ENCODE assay signal across 14 cellular contexts in the genomic region with DNA sequence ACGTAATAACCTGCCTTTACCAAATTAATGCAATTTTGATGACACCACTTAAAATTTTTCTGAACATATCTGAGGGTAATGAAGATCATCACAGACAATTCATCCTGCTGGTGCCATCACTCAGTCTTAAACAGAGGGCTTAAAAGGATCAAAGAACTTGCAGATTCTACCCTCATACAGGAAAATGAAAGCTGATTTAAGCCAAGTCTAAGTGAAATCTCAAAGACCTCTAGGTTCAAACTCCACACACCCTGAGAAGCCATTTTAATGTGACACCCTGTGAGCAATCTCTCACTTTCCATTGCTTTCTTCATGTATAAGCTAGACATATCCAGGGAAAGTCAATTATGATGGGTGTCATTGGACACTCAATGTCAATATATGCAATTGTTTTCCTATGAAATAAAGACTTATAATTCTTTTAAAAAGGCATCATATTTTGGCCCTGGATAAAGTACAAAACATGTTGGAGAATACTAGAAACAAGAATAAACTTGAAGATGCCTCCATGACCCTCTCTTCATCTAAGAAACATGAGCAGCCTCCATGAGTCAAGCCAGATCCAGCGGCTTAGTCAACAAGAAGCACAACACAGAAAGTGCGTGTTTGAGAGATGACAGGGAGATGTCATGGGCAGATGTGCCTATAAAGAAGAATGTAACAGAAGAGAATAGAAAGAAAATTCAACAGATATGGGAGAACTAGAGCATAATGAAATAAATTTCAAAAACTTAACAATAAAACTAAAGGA.
DNase-seq lines count a peak whose midpoint lies in the region; ATAC-seq, FAIRE-seq and TF ChIP-seq lines count a peak whose summit lies in the region.
"Had no signal": no experiment of that assay in that cellular context is flagged by ENCODE, and none has a peak within 500 bp of the region (broad histone marks: within the 10 kb centered on the region; RNA-seq: fewer than 3 reads in every experiment).

No MANE protein-coding gene starts in this region.

- TF ChIP-seq CTCF in liver (IDR thresholded peaks at IDR 0.05; ENCODE audit: low read depth, low read length, missing input control), result no peak
- no peak for TF ChIP-seq CTCF in HepG2 (CRISPR knock-in tag; IDR thresholded peaks at IDR 0.05)
- TF ChIP-seq CTCF in OCI-LY7 (conservative IDR thresholded peaks at IDR 0.05; ENCODE audit: low read length), result no peak
- no peak for TF ChIP-seq CTCF in transverse colon (IDR thresholded peaks at IDR 0.05)

- no peak overlapping the region for H3K4me2 ChIP-seq in HepG2 (ENCODE audit: low read depth, low read length)
- peak overlapping the region; percentile 36 for H3K4me2 ChIP-seq in OCI-LY7 (ENCODE audit: low read length)
- H3K4me2 ChIP-seq: GM23338, PC-9 had no signal

- H3K4me3 ChIP-seq in liver (ENCODE audit: low read depth in 1 of 3, low read length in 3 of 3) (no peak overlapping the region), HepG2 (replicated peaks in 1 of 3; ENCODE audit: insufficient read depth in 1 of 3, low read depth in 2 of 3, low read length in 3 of 3) (no peak overlapping the region), OCI-LY7 (ENCODE audit: low read depth, low read length, poor library complexity, severe bottlenecking) (no peak overlapping the region), endocrine pancreas (ENCODE audit: control insufficient read depth, insufficient read depth, low read length) (peak overlapping the region; percentile 48), transverse colon (no peak overlapping the region)
- H3K4me3 ChIP-seq: GM23338, PC-9, uterus had no signal

- H3K4me1 ChIP-seq in liver (ENCODE audit: control insufficient read depth in 4 of 4, insufficient read depth in 4 of 4, low read length in 3 of 4) (no peaks in the 10 kb centered on the region), HepG2 (ENCODE audit: insufficient read depth, low read length) (peaks cover under 1% of the 10 kb centered on the region; the same call in 1 of the 2 replicates), OCI-LY7 (ENCODE audit: insufficient read depth, low read length, poor library complexity, severe bottlenecking) (peaks cover 3% of the 10 kb centered on the region), endocrine pancreas (ENCODE audit: control insufficient read depth, insufficient read depth, low read length) (peaks cover 11% of the 10 kb centered on the region), transverse colon (peaks cover 0 to 7% (median 1%) of the 10 kb centered on the region in 4 donors)
- H3K4me1 ChIP-seq: uterus had no signal

- TF ChIP-seq RAD21 in liver (IDR thresholded peaks at IDR 0.05) (no peak), HepG2 (CRISPR knock-in tag; IDR thresholded peaks at IDR 0.05) (no peak)

- POLR2A ChIA-PET in HepG2 (lab: Yijun Ruan, JAX), result no interaction called here
- POLR2A ChIA-PET in OCI-LY7 (lab: Charles Lee), result interaction anchor here (1.0 to 2.0 kb wide), 2 partner anchors 16 to 21 kb away, joined by 3 to 5 read pairs; no protein-coding TSS in a partner anchor

- intact Hi-C loops in HepG2 (cut with micrococcal nuclease; ENCODE audit: unreplicated experiment) (loop anchor here (10.0 kb wide), 1 partner anchor 112 kb away; no protein-coding TSS in a partner anchor), OCI-LY7 (cut with micrococcal nuclease; ENCODE audit: unreplicated experiment) (no loop called here), transverse colon (cut with DNase I; ENCODE audit: low total_unique reads) (no loop called here)

- no peaks in the 10 kb centered on the region for H3K36me3 ChIP-seq in liver (ENCODE audit: control insufficient read depth in 4 of 4, insufficient read depth in 3 of 4, low read depth in 1 of 4, low read length in 3 of 4)
- H3K36me3 ChIP-seq in HepG2 (replicated peaks in 1 of 2; ENCODE audit: control insufficient read depth in 1 of 2, insufficient read depth in 2 of 2, low read length in 2 of 2), result no peaks in the 10 kb centered on the region
- no peaks in the 10 kb centered on the region for H3K36me3 ChIP-seq in OCI-LY7 (ENCODE audit: insufficient read depth, low read length)
- H3K36me3 ChIP-seq in endocrine pancreas (ENCODE audit: control insufficient read depth, insufficient read depth, low read length), result no peaks in the 10 kb centered on the region
- no peaks in the 10 kb centered on the region for H3K36me3 ChIP-seq in transverse colon
- H3K36me3 ChIP-seq: uterus had no signal

- FAIRE-seq in HepG2 (lab: Jason Lieb, UNC), result no peak

- H3K27ac ChIP-seq in liver (ENCODE audit: low read depth in 1 of 2, low read length in 2 of 2) (no peak overlapping the region), HepG2 (ENCODE audit: extremely low read length, insufficient read depth, low read length) (no peak overlapping the region), OCI-LY7 (ENCODE audit: low read depth, low read length, poor library complexity, severe bottlenecking) (no peak overlapping the region), transverse colon (no peak overlapping the region)
- H3K27ac ChIP-seq: PC-9, uterus had no signal

- BruUV-seq in HepG2 (replicated peaks; lab: Mats Ljungman, UMichigan), result no TSS peak
- no TSS peak for BruUV-seq in OCI-LY7 (replicated peaks; lab: Mats Ljungman, UMichigan)

- WGBS in liver, result 92% methylated on average over 3 of the region's 3 CpGs
- WGBS in HepG2 (ENCODE audit: low lambda C conversion rate), result 96% methylated on average over 3 of the region's 3 CpGs
- 88 to 90% methylated on average over 3 of the region's 3 CpGs for WGBS in transverse colon (ENCODE audit: low coverage in 1 of 2), 2 donors

- no peaks in the 10 kb centered on the region for H3K9me2 ChIP-seq in OCI-LY7 (ENCODE audit: insufficient read depth, low read length)

- H2AFZ ChIP-seq in HepG2 (ENCODE audit: low read length), result no peak overlapping the region
- peak overlapping the region; percentile 75 for H2AFZ ChIP-seq in OCI-LY7 (ENCODE audit: low read length)
- H2AFZ ChIP-seq: GM23338, PC-9 had no signal

- no peak for TF ChIP-seq EP300 in HepG2 (IDR thresholded peaks at IDR 0.05; ENCODE audit: low read depth in 2 of 2, low read length in 2 of 2)
- no peak for TF ChIP-seq EP300 in HepG2 (CRISPR knock-in tag; IDR thresholded peaks at IDR 0.05; ENCODE audit: borderline replicate concordance)
- no peak for TF ChIP-seq EP300 in transverse colon (IDR thresholded peaks at IDR 0.05; ENCODE audit: low read depth)

- H3K27me3 ChIP-seq in liver (ENCODE audit: control insufficient read depth in 4 of 4, insufficient read depth in 4 of 4, low read length in 3 of 4) (no peaks in the 10 kb centered on the region), HepG2 (ENCODE audit: control insufficient read depth in 1 of 2, insufficient read depth in 2 of 2, low read length in 2 of 2) (no peaks in the 10 kb centered on the region), endocrine pancreas (ENCODE audit: control insufficient read depth, insufficient read depth, low read length) (no peaks in the 10 kb centered on the region), transverse colon (no peaks in the 10 kb centered on the region)
- H3K27me3 ChIP-seq: uterus had no signal

- no peaks in the 10 kb centered on the region for H4K20me1 ChIP-seq in HepG2 (ENCODE audit: insufficient read depth, low read length)
- no peaks in the 10 kb centered on the region for H4K20me1 ChIP-seq in OCI-LY7 (ENCODE audit: insufficient read depth, low read length)

- DNase-seq in HepG2 (ENCODE audit: low spot score) (no peak), OCI-LY7 (ENCODE audit: low spot score) (no peak), transverse colon (no peak)
- DNase-seq: glutamatergic neuron, NCI-H510A, PC-9, uterus had no signal

- no peak for TF ChIP-seq POLR2A in HepG2 (IDR thresholded peaks at IDR 0.05; ENCODE audit: insufficient read depth in 1 of 2, low read depth in 2 of 2, low read length in 2 of 2)
- no peak for TF ChIP-seq POLR2A in transverse colon (IDR thresholded peaks at IDR 0.05)

- in situ Hi-C loops in HepG2 (cut with HindIII; ENCODE audit: extremely low pct_ligation_motif_present, low pct_unique_long_range_greater_than_20kb) (no loop called here), transverse colon (cut with MboI; ENCODE audit: low pct_ligation_motif_present in 1 of 4, low pct_unique_long_range_greater_than_20kb in 1 of 4, low sequenced_read_pairs in 3 of 4) (no loop called here)

- H3K79me2 ChIP-seq in HepG2 (ENCODE audit: insufficient read depth, low read length) (peaks cover 6% of the 10 kb centered on the region), OCI-LY7 (ENCODE audit: insufficient read depth, low read depth, low read length) (no peaks in the 10 kb centered on the region)

- ATAC-seq in HepG2 (no peak), GM21447 (IDR thresholded peaks at IDR 0.05; ENCODE audit: unreplicated experiment) (no peak), GM19397 (IDR thresholded peaks at IDR 0.05; ENCODE audit: unreplicated experiment) (no peak), GM21786 (IDR thresholded peaks at IDR 0.05; ENCODE audit: unreplicated experiment) (no peak)
- ATAC-seq: esophagus mucosa, GM23338 had no signal

- CTCF ChIA-PET in HepG2 (lab: Yijun Ruan, JAX; ENCODE audit: low intra/inter-chr PET ratio, low total read pairs), result no interaction called here
- CTCF ChIA-PET in OCI-LY7 (lab: Charles Lee; ENCODE audit: unreplicated experiment), result no interaction called here

- no peaks in the 10 kb centered on the region for H3K9me3 ChIP-seq in liver (ENCODE audit: control insufficient read depth in 4 of 4, low read length in 3 of 4)
- H3K9me3 ChIP-seq in HepG2 (ENCODE audit: low read length), result no peaks in the 10 kb centered on the region
- H3K9me3 ChIP-seq in OCI-LY7 (ENCODE audit: low read length), result no peaks in the 10 kb centered on the region
- no peaks in the 10 kb centered on the region for H3K9me3 ChIP-seq in endocrine pancreas (ENCODE audit: control insufficient read depth, low read length)
- H3K9me3 ChIP-seq in transverse colon, result no peaks in the 10 kb centered on the region
- H3K9me3 ChIP-seq: uterus had no signal

- H3K9ac ChIP-seq in liver (ENCODE audit: low read depth in 1 of 2, low read length in 2 of 2) (no peak overlapping the region), HepG2 (ENCODE audit: insufficient read depth, low read depth, low read length) (no peak overlapping the region), endocrine pancreas (ENCODE audit: control insufficient read depth, insufficient read depth, low read length) (no peak overlapping the region)

TF ChIP-seq in liver, 16 proteins besides CTCF, POLR2A, EP300 and RAD21:
- TF ChIP-seq GABPA (IDR thresholded peaks at IDR 0.05 in 1 of 2, conservative IDR thresholded peaks at IDR 0.05 in 1 of 2) (no peak), RXRA (IDR thresholded peaks at IDR 0.05) (no peak), YY1 (IDR thresholded peaks at IDR 0.05) (peak; percentile 17)

TF ChIP-seq in HepG2, 621 proteins besides CTCF, POLR2A, EP300 and RAD21 (continues in another document):
- peak in 1 of 2 experiments; percentile 31; a peak in 2 of 4 replicates for TF ChIP-seq MAFK (conservative IDR thresholded peaks at IDR 0.05 in 1 of 2, IDR thresholded peaks at IDR 0.05 in 1 of 2; ENCODE audit: low read length in 2 of 2)
